Comparison of ENCODE assay signal across 1 cellular context in the genomic region with DNA sequence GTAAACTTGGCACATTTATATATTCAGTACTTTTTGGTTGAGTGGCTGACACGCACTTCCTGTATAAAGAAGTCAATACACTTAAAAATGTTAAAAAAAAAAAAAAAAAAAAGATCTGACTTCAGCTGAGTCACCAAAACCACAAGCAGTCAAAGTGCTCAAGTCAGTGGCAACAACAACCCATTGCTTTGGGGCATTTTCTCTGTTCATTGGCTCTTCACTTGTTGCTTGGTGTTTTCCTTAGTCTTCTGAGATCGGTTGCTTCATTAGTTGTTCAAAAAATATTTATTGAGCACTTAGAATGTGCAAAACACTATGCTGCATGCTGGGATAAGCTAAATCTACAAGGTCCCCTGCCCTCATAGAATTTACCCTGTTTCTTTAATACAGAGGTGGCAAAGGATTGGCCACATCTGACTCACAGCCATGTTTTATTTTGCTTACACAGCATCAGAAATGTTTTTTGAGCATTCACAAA.
TF ChIP-seq lines count a peak whose summit lies in the region.

No MANE protein-coding gene starts in this region.

TF ChIP-seq in K562, 482 proteins besides CTCF, POLR2A, EP300 and RAD21 (continued from another document and continues in another):
- TF ChIP-seq, protein P1, sequence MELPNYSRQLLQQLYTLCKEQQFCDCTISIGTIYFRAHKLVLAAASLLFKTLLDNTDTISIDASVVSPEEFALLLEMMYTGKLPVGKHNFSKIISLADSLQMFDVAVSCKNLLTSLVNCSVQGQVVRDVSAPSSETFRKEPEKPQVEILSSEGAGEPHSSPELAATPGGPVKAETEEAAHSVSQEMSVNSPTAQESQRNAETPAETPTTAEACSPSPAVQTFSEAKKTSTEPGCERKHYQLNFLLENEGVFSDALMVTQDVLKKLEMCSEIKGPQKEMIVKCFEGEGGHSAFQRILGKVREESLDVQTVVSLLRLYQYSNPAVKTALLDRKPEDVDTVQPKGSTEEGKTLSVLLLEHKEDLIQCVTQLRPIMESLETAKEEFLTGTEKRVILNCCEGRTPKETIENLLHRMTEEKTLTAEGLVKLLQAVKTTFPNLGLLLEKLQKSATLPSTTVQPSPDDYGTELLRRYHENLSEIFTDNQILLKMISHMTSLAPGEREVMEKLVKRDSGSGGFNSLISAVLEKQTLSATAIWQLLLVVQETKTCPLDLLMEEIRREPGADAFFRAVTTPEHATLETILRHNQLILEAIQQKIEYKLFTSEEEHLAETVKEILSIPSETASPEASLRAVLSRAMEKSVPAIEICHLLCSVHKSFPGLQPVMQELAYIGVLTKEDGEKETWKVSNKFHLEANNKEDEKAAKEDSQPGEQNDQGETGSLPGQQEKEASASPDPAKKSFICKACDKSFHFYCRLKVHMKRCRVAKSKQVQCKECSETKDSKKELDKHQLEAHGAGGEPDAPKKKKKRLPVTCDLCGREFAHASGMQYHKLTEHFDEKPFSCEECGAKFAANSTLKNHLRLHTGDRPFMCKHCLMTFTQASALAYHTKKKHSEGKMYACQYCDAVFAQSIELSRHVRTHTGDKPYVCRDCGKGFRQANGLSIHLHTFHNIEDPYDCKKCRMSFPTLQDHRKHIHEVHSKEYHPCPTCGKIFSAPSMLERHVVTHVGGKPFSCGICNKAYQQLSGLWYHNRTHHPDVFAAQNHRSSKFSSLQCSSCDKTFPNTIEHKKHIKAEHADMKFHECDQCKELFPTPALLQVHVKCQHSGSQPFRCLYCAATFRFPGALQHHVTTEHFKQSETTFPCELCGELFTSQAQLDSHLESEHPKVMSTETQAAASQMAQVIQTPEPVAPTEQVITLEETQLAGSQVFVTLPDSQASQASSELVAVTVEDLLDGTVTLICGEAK (IDR thresholded peaks at IDR 0.05) = peak; percentile 78
- TF ChIP-seq, protein P1 (CRISPR knock-in tag; IDR thresholded peaks at IDR 0.05) = no peak; the same call in 1 of the 2 replicates
- TF ChIP-seq SRSF9 (IDR thresholded peaks at IDR 0.05; ENCODE audit: borderline replicate concordance, low read depth, low read length) (no peak), HNRNPL (IDR thresholded peaks at IDR 0.05; ENCODE audit: low read depth, low read length) (no peak), SIX5 (IDR thresholded peaks at IDR 0.05; ENCODE audit: borderline replicate concordance in 1 of 2, insufficient read depth in 1 of 2, low read depth in 1 of 2, low read length in 2 of 2) (no peak), CBX2 (IDR thresholded peaks at IDR 0.05; ENCODE audit: insufficient read depth, low read length, poor library complexity, severe bottlenecking) (no peak), ADNP (tag; IDR thresholded peaks at IDR 0.05) (no peak; the same call in 1 of the 2 replicates), POLR2G (IDR thresholded peaks at IDR 0.05; ENCODE audit: low read depth, low read length) (no peak), POLR2AphosphoS5 (IDR thresholded peaks at IDR 0.05; ENCODE audit: control insufficient read depth, insufficient read depth, low read depth, low read length) (no peak), PCBP1 (IDR thresholded peaks at IDR 0.05; ENCODE audit: low read depth, low read length, poor library complexity, severe bottlenecking) (no peak), TAF9B (IDR thresholded peaks at IDR 0.05; ENCODE audit: partially characterized antibody) (no peak), SP2 (IDR thresholded peaks at IDR 0.05; ENCODE audit: extremely low read depth, low read depth, low read length, poor library complexity, severe bottlenecking) (no peak), ZNF699 (CRISPR knock-in tag; IDR thresholded peaks at IDR 0.05; ENCODE audit: insufficient replicate concordance) (no peak), EGR1 (conservative IDR thresholded peaks at IDR 0.05) (no peak), CHD4 (IDR thresholded peaks at IDR 0.05; ENCODE audit: insufficient read depth, insufficient replicate concordance, low read depth, low read length, poor library complexity, severe bottlenecking) (no peak), EHMT2 (IDR thresholded peaks at IDR 0.05) (peak; percentile 35; the same call in 1 of the 2 replicates), NCOA4 (IDR thresholded peaks at IDR 0.05; ENCODE audit: partially characterized antibody) (no peak), XRCC4 (IDR thresholded peaks at IDR 0.05; ENCODE audit: extremely low read depth, insufficient read depth, insufficient read length) (no peak), CBX1 (IDR thresholded peaks at IDR 0.05; ENCODE audit: low read depth) (no peak), KLF1 (tag; IDR thresholded peaks at IDR 0.05) (no peak), DIDO1 (tag; IDR thresholded peaks at IDR 0.05; ENCODE audit: low read depth) (no peak), PHTF2 (CRISPR knock-in tag; IDR thresholded peaks at IDR 0.05) (no peak), NFXL1 (CRISPR knock-in tag; IDR thresholded peaks at IDR 0.05) (no peak), ZNF318 (IDR thresholded peaks at IDR 0.05; ENCODE audit: borderline replicate concordance in 1 of 2, low read depth in 1 of 2) (peak in 1 of 2 experiments; percentile 33; a peak in 1 of 4 replicates)
- TF ChIP-seq, protein P2, sequence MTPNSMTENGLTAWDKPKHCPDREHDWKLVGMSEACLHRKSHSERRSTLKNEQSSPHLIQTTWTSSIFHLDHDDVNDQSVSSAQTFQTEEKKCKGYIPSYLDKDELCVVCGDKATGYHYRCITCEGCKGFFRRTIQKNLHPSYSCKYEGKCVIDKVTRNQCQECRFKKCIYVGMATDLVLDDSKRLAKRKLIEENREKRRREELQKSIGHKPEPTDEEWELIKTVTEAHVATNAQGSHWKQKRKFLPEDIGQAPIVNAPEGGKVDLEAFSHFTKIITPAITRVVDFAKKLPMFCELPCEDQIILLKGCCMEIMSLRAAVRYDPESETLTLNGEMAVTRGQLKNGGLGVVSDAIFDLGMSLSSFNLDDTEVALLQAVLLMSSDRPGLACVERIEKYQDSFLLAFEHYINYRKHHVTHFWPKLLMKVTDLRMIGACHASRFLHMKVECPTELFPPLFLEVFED (CRISPR knock-in tag; conservative IDR thresholded peaks at IDR 0.05) = no peak
- TF ChIP-seq, protein P3, sequence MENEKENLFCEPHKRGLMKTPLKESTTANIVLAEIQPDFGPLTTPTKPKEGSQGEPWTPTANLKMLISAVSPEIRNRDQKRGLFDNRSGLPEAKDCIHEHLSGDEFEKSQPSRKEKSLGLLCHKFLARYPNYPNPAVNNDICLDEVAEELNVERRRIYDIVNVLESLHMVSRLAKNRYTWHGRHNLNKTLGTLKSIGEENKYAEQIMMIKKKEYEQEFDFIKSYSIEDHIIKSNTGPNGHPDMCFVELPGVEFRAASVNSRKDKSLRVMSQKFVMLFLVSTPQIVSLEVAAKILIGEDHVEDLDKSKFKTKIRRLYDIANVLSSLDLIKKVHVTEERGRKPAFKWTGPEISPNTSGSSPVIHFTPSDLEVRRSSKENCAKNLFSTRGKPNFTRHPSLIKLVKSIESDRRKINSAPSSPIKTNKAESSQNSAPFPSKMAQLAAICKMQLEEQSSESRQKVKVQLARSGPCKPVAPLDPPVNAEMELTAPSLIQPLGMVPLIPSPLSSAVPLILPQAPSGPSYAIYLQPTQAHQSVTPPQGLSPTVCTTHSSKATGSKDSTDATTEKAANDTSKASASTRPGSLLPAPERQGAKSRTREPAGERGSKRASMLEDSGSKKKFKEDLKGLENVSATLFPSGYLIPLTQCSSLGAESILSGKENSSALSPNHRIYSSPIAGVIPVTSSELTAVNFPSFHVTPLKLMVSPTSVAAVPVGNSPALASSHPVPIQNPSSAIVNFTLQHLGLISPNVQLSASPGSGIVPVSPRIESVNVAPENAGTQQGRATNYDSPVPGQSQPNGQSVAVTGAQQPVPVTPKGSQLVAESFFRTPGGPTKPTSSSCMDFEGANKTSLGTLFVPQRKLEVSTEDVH (IDR thresholded peaks at IDR 0.05; ENCODE audit: low read depth, partially characterized antibody) = no peak
